Comparison of ENCODE assay signal across 20 cellular contexts in genomic region chr5:126975791-126976190, GRCh38. TPM values are rescaled to one million over a fixed set of nuclear protein-coding genes. Genes with fewer than 3 reads are reported as not detected.
DNase-seq lines count a peak whose midpoint lies in the region; ATAC-seq and TF ChIP-seq lines count a peak whose summit lies in the region.
"Had no signal": no experiment of that assay in that cellular context is flagged by ENCODE, and none has a peak within 500 bp of the region (broad histone marks: within the 10 kb centered on the region; RNA-seq: fewer than 3 reads in every experiment).

No MANE protein-coding gene starts in this region.

- H3K27me3 Mint-ChIP-seq in activated B cell treated with CpG ODN at 0.5 μM for 24 hours, result no peaks in the 10 kb centered on the region
- no peaks in the 10 kb centered on the region for H3K27me3 Mint-ChIP-seq in stimulated activated memory B cell treated with anti-CD40 and anti-IgM and Interleukin-4, amounts not matched to agents 10 μg/mL and 1 μg/mL and 100 μg/mL, for 72 hours
- H3K27me3 Mint-ChIP-seq: activated CD4-positive, alpha-beta memory T cell treated with anti-CD3 and anti-CD28 coated beads, Interleukin-2, amount 10 ng/mL, durations not matched to agents 7 days and 5 days; stimulated activated naive CD8-positive, alpha-beta T cell treated with anti-CD3 and anti-CD28 coated beads, Interleukin-15, amount 100 ng/mL, for 72 hours had no signal

- CTCF ChIA-PET in activated B cell treated with CpG ODN at 0.5 μM for 24 hours (lab: Charles Lee), result interaction anchor here (0.7 kb wide), 1 partner anchor 37 kb away, joined by 3 read pairs; no protein-coding TSS in a partner anchor

- intact Hi-C loops in activated B cell treated with CpG ODN at 0.5 μM for 24 hours (cut with micrococcal nuclease), result loop anchor here (10.0 kb wide), 1 partner anchor 249 kb away; no protein-coding TSS in a partner anchor

- TF ChIP-seq CTCF in activated B cell treated with CpG ODN at 0.5 μM for 24 hours (IDR thresholded peaks at IDR 0.05) (no peak), GM13977 (IDR thresholded peaks at IDR 0.05; ENCODE audit: extremely low read depth, insufficient read depth, missing control alignments) (no peak)

- ATAC-seq in activated B cell treated with CpG ODN at 0.5 μM for 24 hours (ENCODE audit: low read depth), result no peak
- no peak for ATAC-seq in stimulated activated memory B cell treated with anti-CD40 and anti-IgM and Interleukin-4, amounts not matched to agents 10 μg/mL and 1 μg/mL and 100 μg/mL, for 72 hours
- ATAC-seq: activated CD4-positive, CD25-positive, alpha-beta regulatory T cell treated with anti-CD3 and anti-CD28 coated beads, Interleukin-2, amount 50 U/mL, for 24 hours; stimulated activated naive CD8-positive, alpha-beta T cell treated with anti-CD3 and anti-CD28 coated beads, Interleukin-15, amount 100 ng/mL, for 72 hours had no signal

- H3K4me1 Mint-ChIP-seq in activated B cell treated with CpG ODN at 0.5 μM for 24 hours, result peaks cover 82% of the 10 kb centered on the region
- H3K4me1 Mint-ChIP-seq in stimulated activated memory B cell treated with anti-CD40 and anti-IgM and Interleukin-4, amounts not matched to agents 10 μg/mL and 1 μg/mL and 100 μg/mL, for 72 hours, result peaks cover 57% of the 10 kb centered on the region

- no peaks in the 10 kb centered on the region for H3K36me3 Mint-ChIP-seq in activated B cell treated with CpG ODN at 0.5 μM for 24 hours (ENCODE audit: low read depth)
- H3K36me3 Mint-ChIP-seq in stimulated activated memory B cell treated with anti-CD40 and anti-IgM and Interleukin-4, amounts not matched to agents 10 μg/mL and 1 μg/mL and 100 μg/mL, for 72 hours, result peaks cover 5% of the 10 kb centered on the region

- in situ Hi-C loops in GM13977 (cut with MboI; ENCODE audit: low pct_unique_long_range_greater_than_20kb, low sequenced_read_pairs, unreplicated experiment), result no loop called here

- H3K27ac Mint-ChIP-seq in activated B cell treated with CpG ODN at 0.5 μM for 24 hours, result peak overlapping the region; percentile 75
- H3K27ac Mint-ChIP-seq in stimulated activated memory B cell treated with anti-CD40 and anti-IgM and Interleukin-4, amounts not matched to agents 10 μg/mL and 1 μg/mL and 100 μg/mL, for 72 hours, result peak overlapping the region; percentile 68
- H3K27ac Mint-ChIP-seq: activated CD4-positive, alpha-beta memory T cell treated with anti-CD3 and anti-CD28 coated beads, Interleukin-2, amount 10 ng/mL, durations not matched to agents 7 days and 5 days had no signal

- POLR2A ChIA-PET in activated B cell treated with CpG ODN at 0.5 μM for 24 hours (lab: Charles Lee), result interaction anchor here (0.6 kb wide), 1 partner anchor 287 kb away, joined by 8 read pairs; no protein-coding TSS in a partner anchor

- no peaks in the 10 kb centered on the region for H3K9me3 Mint-ChIP-seq in activated B cell treated with CpG ODN at 0.5 μM for 24 hours
- no peaks in the 10 kb centered on the region for H3K9me3 Mint-ChIP-seq in stimulated activated memory B cell treated with anti-CD40 and anti-IgM and Interleukin-4, amounts not matched to agents 10 μg/mL and 1 μg/mL and 100 μg/mL, for 72 hours
- H3K9me3 Mint-ChIP-seq: activated CD4-positive, alpha-beta memory T cell treated with anti-CD3 and anti-CD28 coated beads, Interleukin-2, amount 10 ng/mL, durations not matched to agents 7 days and 5 days; stimulated activated naive CD8-positive, alpha-beta T cell treated with anti-CD3 and anti-CD28 coated beads, Interleukin-15, amount 100 ng/mL, for 72 hours had no signal

- no peak overlapping the region for H3K4me3 Mint-ChIP-seq in activated B cell treated with CpG ODN at 0.5 μM for 24 hours
- no peak overlapping the region for H3K4me3 Mint-ChIP-seq in stimulated activated memory B cell treated with anti-CD40 and anti-IgM and Interleukin-4, amounts not matched to agents 10 μg/mL and 1 μg/mL and 100 μg/mL, for 72 hours
- H3K4me3 Mint-ChIP-seq: activated CD4-positive, alpha-beta memory T cell treated with anti-CD3 and anti-CD28 coated beads, Interleukin-2, amount 10 ng/mL, durations not matched to agents 7 days and 5 days; stimulated activated naive CD8-positive, alpha-beta T cell treated with anti-CD3 and anti-CD28 coated beads, Interleukin-15, amount 100 ng/mL, for 72 hours had no signal

- DNase-seq in NCI-H1417 (lab: John Stamatoyannopoulos, UW) (peak; percentile 1 to 32 (median 13)), NCI-H1417 treated with DMSO at 0.1 percent for 48 hours (lab: John Stamatoyannopoulos, UW) (no peak), NCI-H2107 treated with DMSO at 0.1 percent for 48 hours (lab: John Stamatoyannopoulos, UW; ENCODE audit: unreplicated experiment) (peak; percentile 78), activated B cell treated with CpG ODN at 0.5 μM for 24 hours (no peak), nucleus accumbens (lab: John Stamatoyannopoulos, UW) (no peak), Ammon's horn (ENCODE audit: low spot score) (no peak), GM13977 (ENCODE audit: low spot score) (no peak)
- DNase-seq: 8988T; activated CD4-positive, alpha-beta memory T cell treated with anti-CD3 and anti-CD28 coated beads, Interleukin-2, amount 10 ng/mL, durations not matched to agents 7 days and 5 days; activated T-cell treated with anti-CD3 and anti-CD28 coated beads, Interleukin-2, amount 50 U/mL, for 1 hour; amygdala; cortex of kidney; DMS153; NCI-H2081; NCI-H774; stimulated activated CD4-positive, alpha-beta T cell treated with anti-CD3 and anti-CD28 coated beads, Interleukin-4, amount 100 ng/mL, for 24 hours; stimulated activated naive CD8-positive, alpha-beta T cell treated with anti-CD3 and anti-CD28 coated beads, Interleukin-15, amount 100 ng/mL, for 72 hours; transverse colon had no signal

RNA-seq across cellular contexts. Expression of gene MARCHF3, which starts 54.6 kb away (rescaled TPM):
- total RNA-seq in activated B cell treated with CpG ODN at 0.5 μM for 24 hours, result 21.9 and 22.8 TPM in 2 replicates

Comparison
In these comparisons a context has a peak if more than half of its experiments do, and no peak if none do; other contexts are left out.
1. DNase-seq: peak in NCI-H1417 (3 of 3) and NCI-H2107 treated with DMSO at 0.1 percent for 48 hours (single experiment); none in NCI-H1417 treated with DMSO at 0.1 percent for 48 hours (single experiment), activated B cell treated with CpG ODN at 0.5 μM for 24 hours (single experiment), nucleus accumbens (0 of 56), Ammon's horn (single experiment) and GM13977 (single experiment).